8 cellular contexts compared by ENCODE assay signal in the genomic region with DNA sequence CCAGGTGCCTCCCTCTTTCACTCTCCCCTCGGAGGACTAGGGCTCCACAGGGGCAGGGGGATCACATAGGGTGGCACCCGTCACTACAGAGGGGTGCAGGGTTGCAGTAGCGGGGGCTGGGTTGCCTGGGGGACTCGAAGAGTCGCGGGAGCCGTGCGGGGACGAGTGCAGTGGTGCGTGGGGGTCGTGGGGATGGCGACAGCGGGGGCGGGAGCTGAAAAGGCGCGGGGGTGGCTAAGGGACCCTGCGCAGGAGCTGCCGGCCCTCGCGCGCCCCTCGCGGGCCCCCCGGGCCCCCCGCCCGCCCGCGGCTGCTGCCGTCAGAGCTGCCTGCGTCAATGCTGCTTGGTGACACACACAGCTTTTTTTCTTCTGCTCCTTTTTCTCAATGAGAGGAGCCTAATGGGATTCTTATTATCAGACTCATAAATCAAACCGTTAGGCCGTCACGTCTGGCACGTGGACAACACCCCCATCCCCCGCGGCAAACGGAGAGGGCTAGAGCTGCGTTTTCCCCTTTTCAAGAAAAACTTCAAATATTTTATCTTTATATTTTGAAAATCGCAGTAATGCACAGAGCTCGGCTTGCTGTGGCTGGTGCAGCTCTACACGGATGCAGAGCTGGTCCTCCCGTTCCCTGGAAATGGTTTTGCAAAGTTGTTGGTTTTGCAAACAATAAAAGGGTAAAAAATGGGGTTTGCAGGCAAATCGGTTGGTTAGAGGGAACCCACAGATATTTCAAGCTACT.
DNase-seq lines count a peak whose midpoint lies in the region; ATAC-seq and TF ChIP-seq lines count a peak whose summit lies in the region.

No MANE protein-coding gene starts in this region.

- POLR2A ChIA-PET in Caco-2 (lab: Charles Lee), result no interaction called here

- H3K27ac Mint-ChIP-seq in Caco-2 (ENCODE audit: unreplicated experiment) (no peak overlapping the region), immature natural killer cell (no peak overlapping the region)

- CTCF ChIA-PET in Caco-2 (lab: Charles Lee), result interaction anchor here (0.6 kb wide), 1 partner anchor 72 kb away, joined by 5 read pairs; no protein-coding TSS in a partner anchor

- DNase-seq in Caco-2 (peak in 1 of 2 experiments; percentile 21), NCI-H774 (lab: John Stamatoyannopoulos, UW) (peak; percentile 83), fibroblast of peridontal ligament (ENCODE audit: extremely low read depth) (peak; percentile 78), occipital lobe (lab: John Stamatoyannopoulos, UW) (peak; percentile 41), activated T-cell treated with anti-CD3 and anti-CD28 coated beads for 4 hours (no peak), SIG-M5 (lab: John Stamatoyannopoulos, UW) (no peak), immature natural killer cell (no peak)

- intact Hi-C loops in Caco-2 (cut with micrococcal nuclease; ENCODE audit: unreplicated experiment), result no loop called here

- H3K9me3 Mint-ChIP-seq in Caco-2 (ENCODE audit: unreplicated experiment) (no peaks in the 10 kb centered on the region), immature natural killer cell (peaks cover 0 to 9% (median under 1%) of the 10 kb centered on the region in 6 donors)

- peak overlapping the region; percentile 26; the same call in 1 of the 2 replicates for H3K4me3 ChIP-seq in Caco-2 (ENCODE audit: low read depth, low read length)

- no peak overlapping the region for H3K4me3 Mint-ChIP-seq in Caco-2 (ENCODE audit: unreplicated experiment)
- H3K4me3 Mint-ChIP-seq in immature natural killer cell, result no peak overlapping the region

- no peaks in the 10 kb centered on the region for H3K27me3 ChIP-seq in Caco-2 (replicated peaks; ENCODE audit: control insufficient read depth, insufficient read depth, low read length)

- no peaks in the 10 kb centered on the region for H3K9me3 ChIP-seq in Caco-2

- H3K36me3 Mint-ChIP-seq in Caco-2 (ENCODE audit: insufficient read depth, unreplicated experiment) (no peaks in the 10 kb centered on the region), immature natural killer cell (no peaks in the 10 kb centered on the region)

- no peak for ATAC-seq in HG02840 (IDR thresholded peaks at IDR 0.05; ENCODE audit: low FRiP score, unreplicated experiment)

- H3K4me1 Mint-ChIP-seq in Caco-2 (ENCODE audit: low read depth, unreplicated experiment), result no peaks in the 10 kb centered on the region
- no peaks in the 10 kb centered on the region for H3K4me1 Mint-ChIP-seq in immature natural killer cell

- no TSS peak for BruUV-seq in Caco-2 (replicated peaks; lab: Mats Ljungman, UMichigan)

- H3K4me1 ChIP-seq in Caco-2, result no peaks in the 10 kb centered on the region

- TF ChIP-seq CTCF in Caco-2 (IDR thresholded peaks at IDR 0.05; ENCODE audit: insufficient read depth in 1 of 2, low read depth in 1 of 2, low read length in 1 of 2, severe bottlenecking in 1 of 2, unreplicated experiment in 1 of 2), result no peak

- H3K36me3 ChIP-seq in Caco-2 (ENCODE audit: control insufficient read depth, insufficient read depth, low read length), result no peaks in the 10 kb centered on the region

- H3K27me3 Mint-ChIP-seq in Caco-2 (ENCODE audit: insufficient read depth, unreplicated experiment) (peaks cover 11% of the 10 kb centered on the region), immature natural killer cell (ENCODE audit: low read depth in 3 of 3) (peaks cover 15 to 29% (median 16%) of the 10 kb centered on the region in 3 donors)

Comparison
In these comparisons a context has a peak if more than half of its experiments do, and no peak if none do; other contexts are left out.
1. DNase-seq: peak in NCI-H774 (single experiment), fibroblast of peridontal ligament (single experiment) and occipital lobe (single experiment); none in activated T-cell treated with anti-CD3 and anti-CD28 coated beads for 4 hours (single experiment), SIG-M5 (single experiment) and immature natural killer cell (0 of 3).